20 cellular contexts compared by ENCODE assay signal in genomic region chr1:224408294-224408590, GRCh38. TPM values are rescaled to one million over a fixed set of nuclear protein-coding genes. Genes with fewer than 3 reads are reported as not detected.
DNase-seq lines count a peak whose midpoint lies in the region; ATAC-seq and TF ChIP-seq lines count a peak whose summit lies in the region.
"Had no signal": no experiment of that assay in that cellular context is flagged by ENCODE, and none has a peak within 500 bp of the region (broad histone marks: within the 10 kb centered on the region; RNA-seq: fewer than 3 reads in every experiment).

No MANE protein-coding gene starts in this region.

- TF ChIP-seq CTCF in Calu3 (IDR thresholded peaks at IDR 0.05; ENCODE audit: unreplicated experiment) = no peak
- TF ChIP-seq CTCF in HCT116 (IDR thresholded peaks at IDR 0.05 in 2 of 3, conservative IDR thresholded peaks at IDR 0.05 in 1 of 3; ENCODE audit: borderline replicate concordance in 1 of 3, insufficient read depth in 1 of 3, low read depth in 2 of 3, low read length in 2 of 3) = no peak
- no peak for TF ChIP-seq CTCF in neural progenitor cell (IDR thresholded peaks at IDR 0.05)

- H3K4me2 ChIP-seq in HCT116 (ENCODE audit: low read length) (peak overlapping the region; percentile 56), neural progenitor cell (no peak overlapping the region)

- H3K4me3 ChIP-seq in HCT116 (replicated peaks in 1 of 2; ENCODE audit: low read depth in 1 of 2, low read length in 2 of 2) = peak overlapping the region in 1 of 2 experiments; percentile 10; a peak in 1 of 4 replicates
- no peak overlapping the region for H3K4me3 ChIP-seq in SK-N-MC
- H3K4me3 ChIP-seq in neural progenitor cell = no peak overlapping the region
- H3K4me3 ChIP-seq: SJSA1 had no signal

- H3K9me3 ChIP-seq in HCT116 (ENCODE audit: control insufficient read depth in 1 of 2, insufficient read depth in 1 of 2, low read depth in 1 of 2, low read length in 2 of 2) (no peaks in the 10 kb centered on the region), SK-N-MC (ENCODE audit: low read depth, low read length) (no peaks in the 10 kb centered on the region), neural progenitor cell (ENCODE audit: low read depth) (no peaks in the 10 kb centered on the region)
- H3K9me3 ChIP-seq: SJSA1 had no signal

- H3K27ac ChIP-seq in HCT116 (ENCODE audit: low read depth, low read length) (peak overlapping the region; percentile 12; the same call in 1 of the 2 replicates), SK-N-MC (0 out of 2 replicates have a peak overlapping the region, but pooled peaks have one; percentile 45), neural progenitor cell (peak overlapping the region; percentile 21)
- H3K27ac ChIP-seq: SJSA1 had no signal

- ATAC-seq in HCT116 = peak; percentile 58
- ATAC-seq in HG03521 (IDR thresholded peaks at IDR 0.05; ENCODE audit: unreplicated experiment) = no peak
- ATAC-seq in GM21515 (IDR thresholded peaks at IDR 0.05; ENCODE audit: unreplicated experiment) = no peak
- no peak for ATAC-seq in HG03520 (IDR thresholded peaks at IDR 0.05; ENCODE audit: unreplicated experiment)

- H3K4me1 Mint-ChIP-seq in Calu3 (ENCODE audit: low read depth, unreplicated experiment) (peaks cover 35% of the 10 kb centered on the region), neural progenitor cell (no peaks in the 10 kb centered on the region)

- H3K4me1 ChIP-seq in HCT116 (ENCODE audit: control insufficient read depth in 1 of 2, insufficient read depth in 2 of 2, low read length in 2 of 2) (peaks cover 17 to 29% of the 10 kb centered on the region in 2 experiments; a peak in 3 of 4 replicates), neural progenitor cell (peaks cover 5% of the 10 kb centered on the region)

- H3K36me3 ChIP-seq in HCT116 (ENCODE audit: control insufficient read depth in 1 of 2, insufficient read depth in 2 of 2, low read length in 2 of 2) (peaks cover 16 to 50% of the 10 kb centered on the region in 2 experiments), SK-N-MC (ENCODE audit: insufficient read depth, low read length) (peaks cover 79% of the 10 kb centered on the region), neural progenitor cell (peaks cover 41% of the 10 kb centered on the region)

- H3K36me3 Mint-ChIP-seq in Calu3 (ENCODE audit: insufficient read depth, unreplicated experiment) = peaks cover 49% of the 10 kb centered on the region
- H3K36me3 Mint-ChIP-seq in neural progenitor cell = peaks cover 28% of the 10 kb centered on the region

- no peak for DNase-seq in Calu3
- DNase-seq in HCT116 (ENCODE audit: low read depth, low spot score) = no peak
- no peak for DNase-seq in SK-N-MC (ENCODE audit: low read depth, low spot score)
- DNase-seq in neural progenitor cell (ENCODE audit: low spot score) = no peak
- DNase-seq: ACHN; C1 segment of cervical spinal cord; CD8-positive, alpha-beta memory T cell; DMS79 treated with DMSO at 0.1 percent for 48 hours; H7; KG1; NCI-H1417; NCI-H187; NCI-H2107; NCI-H524; NCI-H82; SW 1271 had no signal

- H4K20me1 ChIP-seq in HCT116 (ENCODE audit: insufficient read depth) (no peaks in the 10 kb centered on the region), neural progenitor cell (ENCODE audit: low read depth) (peaks cover 10% of the 10 kb centered on the region)

- no peak overlapping the region for H3K9ac ChIP-seq in HCT116 (ENCODE audit: low read length)
- no peak overlapping the region for H3K9ac ChIP-seq in SK-N-MC (ENCODE audit: insufficient read length)
- H3K9ac ChIP-seq in neural progenitor cell = no peak overlapping the region

- H3K9me2 ChIP-seq in HCT116 (ENCODE audit: insufficient read depth) = no peaks in the 10 kb centered on the region

- no peaks in the 10 kb centered on the region for H3F3A ChIP-seq in neural progenitor cell (ENCODE audit: low read depth)

- peak overlapping the region; percentile 9 for H3K27ac Mint-ChIP-seq in Calu3 (ENCODE audit: unreplicated experiment)
- H3K27ac Mint-ChIP-seq in neural progenitor cell = no peak overlapping the region

- no peaks in the 10 kb centered on the region for H3K27me3 Mint-ChIP-seq in Calu3 (ENCODE audit: unreplicated experiment)
- H3K27me3 Mint-ChIP-seq in neural progenitor cell (ENCODE audit: insufficient read depth, low read depth) = no peaks in the 10 kb centered on the region
- H3K27me3 Mint-ChIP-seq: CD8-positive, alpha-beta memory T cell had no signal

- RAD21 ChIA-PET in HCT116 (lab: Charles Lee; ENCODE audit: low non-redundant PET in 1 of 2, low total read pairs in 2 of 2, uncharacterized antibody in 2 of 2, unreplicated experiment in 2 of 2) = interaction anchor here in 1 of 2 experiments (1.5 kb wide), 1 partner anchor 49 kb away, joined by 3 read pairs; no protein-coding TSS in a partner anchor

- H3K4me3 Mint-ChIP-seq in Calu3 (ENCODE audit: low read depth, unreplicated experiment) = no peak overlapping the region
- H3K4me3 Mint-ChIP-seq in neural progenitor cell = no peak overlapping the region
- H3K4me3 Mint-ChIP-seq: CD8-positive, alpha-beta memory T cell had no signal

- H2AFZ ChIP-seq in HCT116 (ENCODE audit: low read depth, low read length, poor library complexity, severe bottlenecking) (no peak overlapping the region), neural progenitor cell (replicated peaks) (no peak overlapping the region)

- no peaks in the 10 kb centered on the region for H3K9me3 Mint-ChIP-seq in Calu3 (ENCODE audit: low read depth, unreplicated experiment)
- no peaks in the 10 kb centered on the region for H3K9me3 Mint-ChIP-seq in neural progenitor cell
- H3K9me3 Mint-ChIP-seq: CD8-positive, alpha-beta memory T cell had no signal

- POLR2A ChIA-PET in HCT116 (lab: Charles Lee) = no interaction called here

- H3K27me3 ChIP-seq in HCT116 (ENCODE audit: insufficient read depth, low read length) (no peaks in the 10 kb centered on the region), neural progenitor cell (no peaks in the 10 kb centered on the region)
- H3K27me3 ChIP-seq: SJSA1 had no signal

- CTCF ChIA-PET in Calu3 (lab: Charles Lee) (no interaction called here), HCT116 (lab: Charles Lee) (interaction anchor here (1.3 kb wide), 1 partner anchor 292 kb away, joined by 3 read pairs; no protein-coding TSS in a partner anchor)

- no peak for TF ChIP-seq RAD21 in HCT116 (IDR thresholded peaks at IDR 0.05; ENCODE audit: low read depth)

- TF ChIP-seq POLR2A in HCT116 (IDR thresholded peaks at IDR 0.05; ENCODE audit: borderline replicate concordance, extremely low read depth, insufficient read depth, insufficient read length) = no peak

- H3K79me2 ChIP-seq in HCT116 (ENCODE audit: insufficient read depth, low read length) = peaks cover 29% of the 10 kb centered on the region
- H3K79me2 ChIP-seq in neural progenitor cell (ENCODE audit: low read depth) = peaks cover 14% of the 10 kb centered on the region

- no TSS peak for BruUV-seq in Calu3 (replicated peaks; lab: Mats Ljungman, UMichigan)
- BruUV-seq in HCT116 (replicated peaks; lab: Mats Ljungman, UMichigan) = no TSS peak

- intact Hi-C loops in Calu3 (cut with micrococcal nuclease; ENCODE audit: unreplicated experiment) = no loop called here
- intact Hi-C loops in HCT116 (cut with micrococcal nuclease) = no loop called here

TF ChIP-seq in HCT116, 20 proteins besides CTCF, POLR2A, EP300 and RAD21:
- TF ChIP-seq SIN3A (IDR thresholded peaks at IDR 0.05; ENCODE audit: low read depth) = no peak
- no peak for TF ChIP-seq CBX3 (IDR thresholded peaks at IDR 0.05; ENCODE audit: low read depth)
- no peak for TF ChIP-seq FOSL1 (IDR thresholded peaks at IDR 0.05; ENCODE audit: low read depth)
- TF ChIP-seq YY1 (IDR thresholded peaks at IDR 0.05; ENCODE audit: extremely low read depth, insufficient replicate concordance, low read depth, low read length) = no peak
- no peak for TF ChIP-seq ATF3 (IDR thresholded peaks at IDR 0.05)
- no peak for TF ChIP-seq SRF (IDR thresholded peaks at IDR 0.05; ENCODE audit: low read depth)
- TF ChIP-seq POLR2AphosphoS5 (IDR thresholded peaks at IDR 0.05; ENCODE audit: low read depth, low read length) = no peak
- no peak for TF ChIP-seq TCF7L2 (IDR thresholded peaks at IDR 0.05; ENCODE audit: borderline replicate concordance, extremely low read depth, insufficient read depth, insufficient read length)
- no peak for TF ChIP-seq ZFX (IDR thresholded peaks at IDR 0.05)
- TF ChIP-seq MAX (IDR thresholded peaks at IDR 0.05) = no peak
- no peak for TF ChIP-seq SP1 (IDR thresholded peaks at IDR 0.05; ENCODE audit: low read depth)
- TF ChIP-seq EZH2phosphoT487 (IDR thresholded peaks at IDR 0.05; ENCODE audit: borderline replicate concordance) = no peak

RNA-seq across cellular contexts. Expression of gene WDR26, which starts 26.4 kb away (rescaled TPM):
- total RNA-seq in Calu3 (2022) = 84.9 and 85.7 TPM in 2 replicates
- 57.2 TPM for total RNA-seq in HCT116 (2021; ENCODE audit: unreplicated experiment)
- 39.7 and 45.1 TPM in 2 replicates for polyA plus RNA-seq in HCT116 (2012)
- total RNA-seq in neural progenitor cell (ENCODE audit: low replicate concordance) = 52.1 and 62.4 TPM in 2 replicates

RNA-seq across cellular contexts. Expression of gene CNIH4, which starts 51.6 kb away (rescaled TPM):
- total RNA-seq in Calu3 (2022) (79.9 and 91.4 TPM in 2 replicates), HCT116 (2021; ENCODE audit: unreplicated experiment) (48.9 TPM), neural progenitor cell (ENCODE audit: low replicate concordance) (56.5 and 91.8 TPM in 2 replicates)
- 87.1 and 96.0 TPM in 2 replicates for polyA plus RNA-seq in HCT116 (2012)
